14 cellular contexts compared by ENCODE assay signal in genomic region chr20:62576815-62577214, GRCh38.
DNase-seq lines count a peak whose midpoint lies in the region; ATAC-seq, FAIRE-seq and TF ChIP-seq lines count a peak whose summit lies in the region.
"Had no signal": no experiment of that assay in that cellular context is flagged by ENCODE, and none has a peak within 500 bp of the region (broad histone marks: within the 10 kb centered on the region; RNA-seq: fewer than 3 reads in every experiment).

No MANE protein-coding gene starts in this region.

- TF ChIP-seq CTCF in left ventricle myocardium inferior (IDR thresholded peaks at IDR 0.05; ENCODE audit: borderline replicate concordance), result no peak
- no peak for TF ChIP-seq CTCF in progenitor cell of endocrine pancreas (IDR thresholded peaks at IDR 0.05; ENCODE audit: unreplicated experiment)
- no peak for TF ChIP-seq CTCF in GM13976 (IDR thresholded peaks at IDR 0.05; ENCODE audit: borderline replicate concordance, control extremely low read depth, extremely low read depth, insufficient read depth, missing control alignments)

- DNase-seq in HTR-8/SVneo (ENCODE audit: insufficient read length, low spot score), result peak; percentile 83
- DNase-seq in UCSD-AML1 (lab: John Stamatoyannopoulos, UW; ENCODE audit: unreplicated experiment), result peak; percentile 24
- no peak for DNase-seq in left ventricle myocardium inferior
- peak; percentile 54 for DNase-seq in progenitor cell of endocrine pancreas (ENCODE audit: low spot score, unreplicated experiment)
- DNase-seq in GM13976 (ENCODE audit: low spot score), result no peak
- DNase-seq: NCI-H2029 treated with DMSO at 0.1 percent for 48 hours; occipital lobe; stimulated activated CD4-positive, alpha-beta T cell treated with anti-CD3 and anti-CD28 coated beads, Interleukin-2, amount 100 ng/mL, for 48 hours; T1000 had no signal

- peaks cover 5% of the 10 kb centered on the region for H3K9me3 ChIP-seq in left ventricle myocardium inferior (replicated peaks)
- H3K9me3 ChIP-seq: adrenal gland had no signal

- H3K27me3 ChIP-seq in left ventricle myocardium inferior (ENCODE audit: low read depth), result peaks cover 73% of the 10 kb centered on the region

- no peaks in the 10 kb centered on the region for H3K4me1 Mint-ChIP-seq in progenitor cell of endocrine pancreas (ENCODE audit: low read depth)

- H3K4me1 ChIP-seq in left ventricle myocardium inferior, result peaks cover 20% of the 10 kb centered on the region
- H3K4me1 ChIP-seq: adrenal gland had no signal

- no peak overlapping the region for H3K4me3 ChIP-seq in left ventricle myocardium inferior
- H3K4me3 ChIP-seq: adrenal gland had no signal

- intact Hi-C loops in left ventricle myocardium inferior (cut with micrococcal nuclease), result no loop called here

- no peaks in the 10 kb centered on the region for H3K9me3 Mint-ChIP-seq in progenitor cell of endocrine pancreas (ENCODE audit: low read depth)
- H3K9me3 Mint-ChIP-seq: stimulated activated naive CD8-positive, alpha-beta T cell treated with anti-CD3 and anti-CD28 coated beads, Interleukin-15, Interleukin-2, amounts not matched to agents 100 ng/mL and 50 ng/mL, for 24 hours had no signal

- ATAC-seq in HG03025 (IDR thresholded peaks at IDR 0.05; ENCODE audit: low FRiP score, unreplicated experiment) (no peak), GM18517 (IDR thresholded peaks at IDR 0.05; ENCODE audit: unreplicated experiment) (no peak)

- FAIRE-seq in HTR-8/SVneo (lab: Jason Lieb, UNC), result peak; percentile 13
- FAIRE-seq: islet of Langerhans had no signal

- peak overlapping the region; percentile 25 for H3K27ac ChIP-seq in left ventricle myocardium inferior (replicated peaks)
- H3K27ac ChIP-seq: adrenal gland had no signal

- in situ Hi-C loops in GM13976 (cut with MboI; ENCODE audit: low sequenced_read_pairs, unreplicated experiment), result no loop called here

- no peak overlapping the region for H3K27ac Mint-ChIP-seq in progenitor cell of endocrine pancreas
- H3K27ac Mint-ChIP-seq: stimulated activated naive CD8-positive, alpha-beta T cell treated with anti-CD3 and anti-CD28 coated beads, Interleukin-15, Interleukin-2, amounts not matched to agents 100 ng/mL and 50 ng/mL, for 24 hours had no signal

- H3K36me3 ChIP-seq in left ventricle myocardium inferior, result no peaks in the 10 kb centered on the region
- H3K36me3 ChIP-seq: adrenal gland had no signal

- H3K36me3 Mint-ChIP-seq in progenitor cell of endocrine pancreas (ENCODE audit: insufficient read depth), result no peaks in the 10 kb centered on the region

- H3K4me3 Mint-ChIP-seq in progenitor cell of endocrine pancreas (ENCODE audit: low read depth), result no peak overlapping the region
- H3K4me3 Mint-ChIP-seq: stimulated activated naive CD8-positive, alpha-beta T cell treated with anti-CD3 and anti-CD28 coated beads, Interleukin-15, Interleukin-2, amounts not matched to agents 100 ng/mL and 50 ng/mL, for 24 hours had no signal

- peaks cover 50% of the 10 kb centered on the region for H3K27me3 Mint-ChIP-seq in progenitor cell of endocrine pancreas

Comparison
In these comparisons a context has a peak if more than half of its experiments do, and no peak if none do; other contexts are left out.
1. DNase-seq: peak in HTR-8/SVneo (single experiment), UCSD-AML1 (single experiment) and progenitor cell of endocrine pancreas (single experiment); none in left ventricle myocardium inferior (single experiment) and GM13976 (single experiment).